In genomic region chr18:49651033-49651432, GRCh38 we compare ENCODE assay signal across 23 cellular contexts.
A peak's percentile ranks its signal among the peaks of the same experiment; 100 is the strongest.
DNase-seq lines count a peak whose midpoint lies in the region; ATAC-seq and TF ChIP-seq lines count a peak whose summit lies in the region.
"Had no signal": no experiment of that assay in that cellular context is flagged by ENCODE, and none has a peak within 500 bp of the region (broad histone marks: within the 10 kb centered on the region; RNA-seq: fewer than 3 reads in every experiment).

No MANE protein-coding gene starts in this region.

- H2AK5ac ChIP-seq in mesenchymal stem cell (ENCODE audit: low read length, severe bottlenecking): no peak overlapping the region
- no peak overlapping the region for H2AK5ac ChIP-seq in trophoblast cell (ENCODE audit: low read length)

- no peaks in the 10 kb centered on the region for H3K9me3 ChIP-seq in endodermal cell (ENCODE audit: control insufficient read depth, low read length)
- no peaks in the 10 kb centered on the region for H3K9me3 ChIP-seq in mesenchymal stem cell (ENCODE audit: control insufficient read depth, low read length)
- no peaks in the 10 kb centered on the region for H3K9me3 ChIP-seq in trophoblast cell (ENCODE audit: insufficient read depth, low read depth, low read length)
- H3K9me3 ChIP-seq: BLaER1, HAP-1, Peyer's patch had no signal

- H3K27me3 Mint-ChIP-seq in endodermal cell (ENCODE audit: insufficient read depth) (no peaks in the 10 kb centered on the region), type B pancreatic cell (peaks cover 7% of the 10 kb centered on the region)

- H3K9me3 Mint-ChIP-seq in endodermal cell: no peaks in the 10 kb centered on the region
- H3K9me3 Mint-ChIP-seq in type B pancreatic cell: no peaks in the 10 kb centered on the region
- H3K9me3 Mint-ChIP-seq: CD4-positive, CD25-positive, alpha-beta regulatory T cell; IgD-negative memory B cell had no signal

- peak overlapping the region in 1 of 2 experiments; percentile 32 for H3K4ac ChIP-seq in mesenchymal stem cell (ENCODE audit: low read depth in 1 of 2, low read length in 2 of 2)
- H3K4ac ChIP-seq in trophoblast cell (ENCODE audit: low read depth, low read length): no peak overlapping the region

- H3K27ac ChIP-seq in endodermal cell (ENCODE audit: low read depth, low read length) (no peak overlapping the region), mesenchymal stem cell (ENCODE audit: low read length, poor library complexity, severe bottlenecking) (no peak overlapping the region), trophoblast cell (ENCODE audit: low read depth, low read length) (no peak overlapping the region)
- H3K27ac ChIP-seq: BLaER1, Peyer's patch had no signal

- TF ChIP-seq CTCF in endodermal cell (conservative IDR thresholded peaks at IDR 0.05) (no peak), type B pancreatic cell (conservative IDR thresholded peaks at IDR 0.05) (no peak)

- H2BK5ac ChIP-seq in mesenchymal stem cell (ENCODE audit: low read depth, low read length, poor library complexity, severe bottlenecking): no peak overlapping the region
- no peak overlapping the region for H2BK5ac ChIP-seq in trophoblast cell (ENCODE audit: low read depth, low read length, poor library complexity)

- H3K4me2 ChIP-seq in mesenchymal stem cell (ENCODE audit: low read length, poor library complexity, severe bottlenecking): no peak overlapping the region
- no peak overlapping the region for H3K4me2 ChIP-seq in trophoblast cell (ENCODE audit: low read length)
- H3K4me2 ChIP-seq: BLaER1 had no signal

- H3K4me3 ChIP-seq in endodermal cell (ENCODE audit: low read length) (no peak overlapping the region), mesenchymal stem cell (ENCODE audit: insufficient read depth in 1 of 2, low read depth in 1 of 2, low read length in 2 of 2) (no peak overlapping the region), trophoblast cell (ENCODE audit: low read depth, low read length) (peak overlapping the region; percentile 8)
- H3K4me3 ChIP-seq: BLaER1, HAP-1, Peyer's patch had no signal

- H3K4me1 Mint-ChIP-seq in endodermal cell: peaks cover 21% of the 10 kb centered on the region
- H3K4me1 Mint-ChIP-seq in type B pancreatic cell (ENCODE audit: unreplicated experiment): peaks cover 21% of the 10 kb centered on the region

- H3K36me3 Mint-ChIP-seq in endodermal cell (ENCODE audit: low read depth) (no peaks in the 10 kb centered on the region), type B pancreatic cell (no peaks in the 10 kb centered on the region)
- H3K36me3 Mint-ChIP-seq: CD4-positive, CD25-positive, alpha-beta regulatory T cell; IgD-negative memory B cell had no signal

- peak overlapping the region; percentile 56 for H2BK15ac ChIP-seq in mesenchymal stem cell (ENCODE audit: low read depth, poor library complexity, severe bottlenecking)

- H3K4me1 ChIP-seq in endodermal cell (ENCODE audit: control insufficient read depth, insufficient read depth, low read length): no peaks in the 10 kb centered on the region
- H3K4me1 ChIP-seq in mesenchymal stem cell (ENCODE audit: control insufficient read depth, insufficient read depth, low read depth, low read length): peaks cover 26% of the 10 kb centered on the region
- H3K4me1 ChIP-seq in trophoblast cell (ENCODE audit: control insufficient read depth in 1 of 2, insufficient read depth in 2 of 2, low read length in 2 of 2): peaks cover 2% of the 10 kb centered on the region in 2 experiments
- H3K4me1 ChIP-seq: BLaER1, HAP-1 had no signal

- H3K27me3 ChIP-seq in endodermal cell (ENCODE audit: control insufficient read depth, insufficient read depth, low read length, poor library complexity, severe bottlenecking): no peaks in the 10 kb centered on the region
- H3K27me3 ChIP-seq in mesenchymal stem cell (ENCODE audit: control insufficient read depth in 1 of 2, insufficient read depth in 1 of 2, low read length in 2 of 2): no peaks in the 10 kb centered on the region
- H3K27me3 ChIP-seq in trophoblast cell (ENCODE audit: insufficient read depth, low read length): no peaks in the 10 kb centered on the region
- H3K27me3 ChIP-seq: BLaER1, Peyer's patch had no signal

- H3K79me2 ChIP-seq in trophoblast cell (ENCODE audit: control insufficient read depth, insufficient read depth, low read length, poor library complexity): peaks cover 1% of the 10 kb centered on the region

- H4K91ac ChIP-seq in mesenchymal stem cell (ENCODE audit: low read length) (no peak overlapping the region), trophoblast cell (ENCODE audit: low read depth, low read length) (no peak overlapping the region)

- H3K23ac ChIP-seq in mesenchymal stem cell (ENCODE audit: low read length in 2 of 2) (no peak overlapping the region), trophoblast cell (ENCODE audit: low read length) (no peak overlapping the region)

- H3K27ac Mint-ChIP-seq in endodermal cell (no peak overlapping the region), type B pancreatic cell (no peak overlapping the region)
- H3K27ac Mint-ChIP-seq: CD4-positive, CD25-positive, alpha-beta regulatory T cell; IgD-negative memory B cell had no signal

- peak; percentile 46 for DNase-seq in endodermal cell
- no peak for DNase-seq in mesenchymal stem cell
- no peak for DNase-seq in trophoblast cell
- peak; percentile 34 for DNase-seq in type B pancreatic cell (ENCODE audit: extremely low spot score, unreplicated experiment)
- DNase-seq in ecto neural progenitor cell (ENCODE audit: low spot score): no peak
- DNase-seq in activated CD4-positive, alpha-beta T cell treated with anti-CD3 and anti-CD28 coated beads for 4 hours: no peak
- DNase-seq: CD4-positive, CD25-positive, alpha-beta regulatory T cell; DMS153; DND-41; GOT3; NCI-H1048; NCI-H1417; NCI-H1694; NCI-H2081; NCI-H2227 treated with DMSO at 0.1 percent for 48 hours; NCI-H526 treated with DMSO at 0.1 percent for 48 hours; OCI-M1; Peyer's patch; SHP77 treated with DMSO at 0.1 percent for 48 hours had no signal

- 91 to 93% methylated on average over 6 of the region's 6 CpGs for WGBS in endodermal cell (ENCODE audit: insufficient coverage in 1 of 2, insufficient read length in 1 of 2), 2 experiments
- WGBS in mesenchymal stem cell: 97% methylated on average over 6 of the region's 6 CpGs
- no CpG with 5 or more reads among the region's 6 CpGs for WGBS in trophoblast cell (ENCODE audit: extremely low coverage, insufficient coverage, insufficient read length)

- H2BK120ac ChIP-seq in mesenchymal stem cell (ENCODE audit: low read depth, low read length) (peak overlapping the region; percentile 7), trophoblast cell (ENCODE audit: insufficient read depth, low read length, poor library complexity) (no peak overlapping the region)

- H4K8ac ChIP-seq in mesenchymal stem cell (ENCODE audit: low read length): no peak overlapping the region
- no peak overlapping the region for H4K8ac ChIP-seq in trophoblast cell (ENCODE audit: low read depth, low read length)

- ATAC-seq in HG03521 (IDR thresholded peaks at IDR 0.05; ENCODE audit: unreplicated experiment): no peak

- H3K79me1 ChIP-seq in mesenchymal stem cell (replicated peaks; ENCODE audit: low read length, poor library complexity, severe bottlenecking) (no peaks in the 10 kb centered on the region), trophoblast cell (ENCODE audit: low read length) (no peaks in the 10 kb centered on the region)

- H2BK12ac ChIP-seq in mesenchymal stem cell (ENCODE audit: low read length in 2 of 2): peak overlapping the region in 1 of 2 experiments; percentile 55
- H2BK12ac ChIP-seq in trophoblast cell (ENCODE audit: low read length): no peak overlapping the region

- H3K4me3 Mint-ChIP-seq in endodermal cell (no peak overlapping the region), type B pancreatic cell (no peak overlapping the region)
- H3K4me3 Mint-ChIP-seq: CD4-positive, CD25-positive, alpha-beta regulatory T cell; IgD-negative memory B cell had no signal

- H2AFZ ChIP-seq in mesenchymal stem cell (ENCODE audit: low read depth, low read length) (no peak overlapping the region), trophoblast cell (ENCODE audit: insufficient read depth, low read length, poor library complexity) (no peak overlapping the region)

- no peak overlapping the region for H3K14ac ChIP-seq in mesenchymal stem cell (ENCODE audit: low read length in 2 of 2)
- H3K14ac ChIP-seq in trophoblast cell (ENCODE audit: low read length): no peak overlapping the region

- no peak overlapping the region for H4K12ac ChIP-seq in trophoblast cell (ENCODE audit: low read depth, low read length)

- no peak overlapping the region for H3K9ac ChIP-seq in endodermal cell (ENCODE audit: extremely low read depth, low read length, poor library complexity, severe bottlenecking)
- H3K9ac ChIP-seq in mesenchymal stem cell (ENCODE audit: low read length): no peak overlapping the region
- no peak overlapping the region for H3K9ac ChIP-seq in trophoblast cell (ENCODE audit: low read length)
- H3K9ac ChIP-seq: BLaER1 had no signal

- H3K36me3 ChIP-seq in endodermal cell (ENCODE audit: control insufficient read depth, insufficient read depth, low read length) (no peaks in the 10 kb centered on the region), mesenchymal stem cell (ENCODE audit: control insufficient read depth in 1 of 2, insufficient read depth in 2 of 2, low read depth in 1 of 2, low read length in 2 of 2) (no peaks in the 10 kb centered on the region), trophoblast cell (ENCODE audit: control insufficient read depth in 1 of 2, insufficient read depth in 2 of 2, low read length in 2 of 2) (no peaks in the 10 kb centered on the region)
- H3K36me3 ChIP-seq: BLaER1, HAP-1, Peyer's patch had no signal

- H3K18ac ChIP-seq in mesenchymal stem cell (ENCODE audit: low read depth in 1 of 2, low read length in 2 of 2) (no peak overlapping the region), trophoblast cell (ENCODE audit: low read length) (no peak overlapping the region)

Comparison
In these comparisons a context has a peak if more than half of its experiments do, and no peak if none do; other contexts are left out.
1. DNase-seq: peak in endodermal cell (single experiment) and type B pancreatic cell (single experiment); none in mesenchymal stem cell (single experiment), trophoblast cell (0 of 2), ecto neural progenitor cell (single experiment) and activated CD4-positive, alpha-beta T cell treated with anti-CD3 and anti-CD28 coated beads for 4 hours (0 of 2).